Comparison of ENCODE assay signal across 1 cellular context in the genomic region with DNA sequence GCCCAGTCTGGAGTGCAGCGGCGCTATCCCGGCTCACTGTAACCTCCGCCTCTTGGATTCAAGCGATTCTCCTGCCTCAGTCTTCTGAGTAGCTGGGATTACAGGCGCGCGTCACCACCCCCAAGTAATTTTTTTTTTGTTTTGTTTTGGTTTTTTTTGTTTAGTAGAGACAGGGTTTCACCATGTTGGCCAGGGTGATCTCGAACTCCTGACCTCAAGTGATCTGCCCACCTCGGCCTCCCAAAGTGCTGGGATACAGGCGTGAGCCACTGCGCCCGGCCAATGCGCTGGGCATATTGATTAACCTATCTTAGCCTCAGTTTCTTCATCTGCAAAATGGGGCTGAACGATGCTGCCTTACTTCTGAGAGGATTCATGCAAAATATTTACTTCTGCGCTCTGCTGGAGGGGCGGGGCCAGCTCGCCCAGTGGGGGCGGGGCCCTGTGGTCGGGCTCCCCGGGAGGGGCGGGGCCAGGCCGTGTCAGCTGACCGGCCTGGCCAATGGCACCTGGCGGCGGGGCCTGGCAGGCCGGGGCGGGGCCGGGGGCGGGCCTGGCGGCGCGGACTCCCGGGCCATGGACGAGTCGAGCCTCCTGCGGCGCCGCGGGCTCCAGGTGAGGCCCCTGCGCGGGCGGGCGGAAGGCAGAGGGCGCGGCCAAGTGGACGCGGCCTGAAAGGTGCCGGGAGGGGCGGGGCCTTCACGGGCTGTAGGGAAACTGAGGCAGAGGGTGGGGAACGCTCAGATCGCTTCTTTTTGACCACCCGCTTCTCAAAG.
TF ChIP-seq lines count a peak whose summit lies in the region.

A gene (plus strand): TSS at position 562 of the 776 bp plus-strand sequence. CDS start 15 bp downstream, at position 577.

TF ChIP-seq in K562, 482 proteins besides CTCF, POLR2A, EP300 and RAD21 (continued from another document and continues in another):
- TF ChIP-seq, protein P1, sequence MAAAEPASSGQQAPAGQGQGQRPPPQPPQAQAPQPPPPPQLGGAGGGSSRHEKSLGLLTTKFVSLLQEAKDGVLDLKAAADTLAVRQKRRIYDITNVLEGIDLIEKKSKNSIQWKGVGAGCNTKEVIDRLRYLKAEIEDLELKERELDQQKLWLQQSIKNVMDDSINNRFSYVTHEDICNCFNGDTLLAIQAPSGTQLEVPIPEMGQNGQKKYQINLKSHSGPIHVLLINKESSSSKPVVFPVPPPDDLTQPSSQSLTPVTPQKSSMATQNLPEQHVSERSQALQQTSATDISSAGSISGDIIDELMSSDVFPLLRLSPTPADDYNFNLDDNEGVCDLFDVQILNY (CRISPR knock-in tag; IDR thresholded peaks at IDR 0.05), result no peak
- TF ChIP-seq PTTG1 (tag; IDR thresholded peaks at IDR 0.05; ENCODE audit: low read depth) (no peak), ZNF253 (CRISPR knock-in tag; conservative IDR thresholded peaks at IDR 0.05) (no peak), RB1 (IDR thresholded peaks at IDR 0.05; ENCODE audit: low read depth) (peak; percentile 61; the same call in 1 of the 2 replicates), RBBP5 (IDR thresholded peaks at IDR 0.05; ENCODE audit: borderline replicate concordance, insufficient read depth, low read length, poor library complexity, severe bottlenecking) (no peak), ZNF589 (CRISPR knock-in tag; IDR thresholded peaks at IDR 0.05; ENCODE audit: low read depth) (no peak), EWSR1 (IDR thresholded peaks at IDR 0.05; ENCODE audit: borderline replicate concordance, low read depth, partially characterized antibody) (no peak), KLF6 (CRISPR knock-in tag; IDR thresholded peaks at IDR 0.05; ENCODE audit: borderline replicate concordance) (0 out of 2 replicates have a peak, but pooled peaks have one; percentile 48), ARID1B (IDR thresholded peaks at IDR 0.05) (peak; percentile 17; the same call in 1 of the 2 replicates), SP1 (CRISPR knock-in tag; IDR thresholded peaks at IDR 0.05) (peak; percentile 68; the same call in 1 of the 2 replicates), NONO (IDR thresholded peaks at IDR 0.05; ENCODE audit: low read depth in 2 of 2, low read length in 1 of 2) (no peak), ZNF212 (CRISPR knock-in tag; IDR thresholded peaks at IDR 0.05) (no peak), SMARCE1 (IDR thresholded peaks at IDR 0.05) (peak; percentile 36; the same call in 1 of the 2 replicates), TOE1 (IDR thresholded peaks at IDR 0.05; ENCODE audit: borderline replicate concordance) (no peak; the same call in 1 of the 2 replicates), TOE1 (CRISPR knock-in tag; IDR thresholded peaks at IDR 0.05; ENCODE audit: borderline replicate concordance, low read depth) (no peak), ZNF121 (CRISPR knock-in tag; conservative IDR thresholded peaks at IDR 0.05) (0 out of 2 replicates have a peak, but pooled peaks have one; percentile 50), GABPB1 (CRISPR knock-in tag; IDR thresholded peaks at IDR 0.05) (no peak), CXXC5 (CRISPR knock-in tag; IDR thresholded peaks at IDR 0.05) (peak; percentile 62), ZNF134 (CRISPR knock-in tag; conservative IDR thresholded peaks at IDR 0.05) (no peak), STAT5B (CRISPR knock-in tag; IDR thresholded peaks at IDR 0.05) (no peak), YY1 (IDR thresholded peaks at IDR 0.05; ENCODE audit: borderline replicate concordance in 1 of 3, control insufficient read depth in 1 of 3, extremely low read depth in 1 of 3, insufficient read depth in 3 of 3, insufficient read length in 1 of 3, insufficient replicate concordance in 2 of 3, low read depth in 1 of 3, low read length in 2 of 3) (peak in 2 of 3 experiments; percentile 30 to 49), NBN (IDR thresholded peaks at IDR 0.05; ENCODE audit: low read depth) (no peak), ZNF77 (CRISPR knock-in tag; IDR thresholded peaks at IDR 0.05) (no peak)
- TF ChIP-seq, protein P2, sequence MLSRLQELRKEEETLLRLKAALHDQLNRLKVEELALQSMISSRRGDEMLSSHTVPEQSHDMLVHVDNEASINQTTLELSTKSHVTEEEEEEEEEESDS (CRISPR knock-in tag; IDR thresholded peaks at IDR 0.05), result no peak
- TF ChIP-seq, protein P3, sequence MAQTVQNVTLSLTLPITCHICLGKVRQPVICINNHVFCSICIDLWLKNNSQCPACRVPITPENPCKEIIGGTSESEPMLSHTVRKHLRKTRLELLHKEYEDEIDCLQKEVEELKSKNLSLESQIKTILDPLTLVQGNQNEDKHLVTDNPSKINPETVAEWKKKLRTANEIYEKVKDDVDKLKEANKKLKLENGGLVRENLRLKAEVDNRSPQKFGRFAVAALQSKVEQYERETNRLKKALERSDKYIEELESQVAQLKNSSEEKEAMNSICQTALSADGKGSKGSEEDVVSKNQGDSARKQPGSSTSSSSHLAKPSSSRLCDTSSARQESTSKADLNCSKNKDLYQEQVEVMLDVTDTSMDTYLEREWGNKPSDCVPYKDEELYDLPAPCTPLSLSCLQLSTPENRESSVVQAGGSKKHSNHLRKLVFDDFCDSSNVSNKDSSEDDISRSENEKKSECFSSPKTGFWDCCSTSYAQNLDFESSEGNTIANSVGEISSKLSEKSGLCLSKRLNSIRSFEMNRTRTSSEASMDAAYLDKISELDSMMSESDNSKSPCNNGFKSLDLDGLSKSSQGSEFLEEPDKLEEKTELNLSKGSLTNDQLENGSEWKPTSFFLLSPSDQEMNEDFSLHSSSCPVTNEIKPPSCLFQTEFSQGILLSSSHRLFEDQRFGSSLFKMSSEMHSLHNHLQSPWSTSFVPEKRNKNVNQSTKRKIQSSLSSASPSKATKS (CRISPR knock-in tag; IDR thresholded peaks at IDR 0.05), result no peak
- TF ChIP-seq, protein P4, sequence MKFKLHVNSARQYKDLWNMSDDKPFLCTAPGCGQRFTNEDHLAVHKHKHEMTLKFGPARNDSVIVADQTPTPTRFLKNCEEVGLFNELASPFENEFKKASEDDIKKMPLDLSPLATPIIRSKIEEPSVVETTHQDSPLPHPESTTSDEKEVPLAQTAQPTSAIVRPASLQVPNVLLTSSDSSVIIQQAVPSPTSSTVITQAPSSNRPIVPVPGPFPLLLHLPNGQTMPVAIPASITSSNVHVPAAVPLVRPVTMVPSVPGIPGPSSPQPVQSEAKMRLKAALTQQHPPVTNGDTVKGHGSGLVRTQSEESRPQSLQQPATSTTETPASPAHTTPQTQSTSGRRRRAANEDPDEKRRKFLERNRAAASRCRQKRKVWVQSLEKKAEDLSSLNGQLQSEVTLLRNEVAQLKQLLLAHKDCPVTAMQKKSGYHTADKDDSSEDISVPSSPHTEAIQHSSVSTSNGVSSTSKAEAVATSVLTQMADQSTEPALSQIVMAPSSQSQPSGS (CRISPR knock-in tag; IDR thresholded peaks at IDR 0.05), result no peak
- TF ChIP-seq, protein P5, sequence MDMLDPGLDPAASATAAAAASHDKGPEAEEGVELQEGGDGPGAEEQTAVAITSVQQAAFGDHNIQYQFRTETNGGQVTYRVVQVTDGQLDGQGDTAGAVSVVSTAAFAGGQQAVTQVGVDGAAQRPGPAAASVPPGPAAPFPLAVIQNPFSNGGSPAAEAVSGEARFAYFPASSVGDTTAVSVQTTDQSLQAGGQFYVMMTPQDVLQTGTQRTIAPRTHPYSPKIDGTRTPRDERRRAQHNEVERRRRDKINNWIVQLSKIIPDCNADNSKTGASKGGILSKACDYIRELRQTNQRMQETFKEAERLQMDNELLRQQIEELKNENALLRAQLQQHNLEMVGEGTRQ (CRISPR knock-in tag; IDR thresholded peaks at IDR 0.05), result peak; percentile 86
- TF ChIP-seq, protein P6, sequence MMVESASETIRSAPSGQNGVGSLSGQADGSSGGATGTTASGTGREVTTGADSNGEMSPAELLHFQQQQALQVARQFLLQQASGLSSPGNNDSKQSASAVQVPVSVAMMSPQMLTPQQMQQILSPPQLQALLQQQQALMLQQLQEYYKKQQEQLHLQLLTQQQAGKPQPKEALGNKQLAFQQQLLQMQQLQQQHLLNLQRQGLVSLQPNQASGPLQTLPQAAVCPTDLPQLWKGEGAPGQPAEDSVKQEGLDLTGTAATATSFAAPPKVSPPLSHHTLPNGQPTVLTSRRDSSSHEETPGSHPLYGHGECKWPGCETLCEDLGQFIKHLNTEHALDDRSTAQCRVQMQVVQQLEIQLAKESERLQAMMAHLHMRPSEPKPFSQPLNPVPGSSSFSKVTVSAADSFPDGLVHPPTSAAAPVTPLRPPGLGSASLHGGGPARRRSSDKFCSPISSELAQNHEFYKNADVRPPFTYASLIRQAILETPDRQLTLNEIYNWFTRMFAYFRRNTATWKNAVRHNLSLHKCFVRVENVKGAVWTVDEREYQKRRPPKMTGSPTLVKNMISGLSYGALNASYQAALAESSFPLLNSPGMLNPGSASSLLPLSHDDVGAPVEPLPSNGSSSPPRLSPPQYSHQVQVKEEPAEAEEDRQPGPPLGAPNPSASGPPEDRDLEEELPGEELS (CRISPR knock-in tag; IDR thresholded peaks at IDR 0.05; ENCODE audit: borderline replicate concordance), result no peak
- TF ChIP-seq, protein P7, sequence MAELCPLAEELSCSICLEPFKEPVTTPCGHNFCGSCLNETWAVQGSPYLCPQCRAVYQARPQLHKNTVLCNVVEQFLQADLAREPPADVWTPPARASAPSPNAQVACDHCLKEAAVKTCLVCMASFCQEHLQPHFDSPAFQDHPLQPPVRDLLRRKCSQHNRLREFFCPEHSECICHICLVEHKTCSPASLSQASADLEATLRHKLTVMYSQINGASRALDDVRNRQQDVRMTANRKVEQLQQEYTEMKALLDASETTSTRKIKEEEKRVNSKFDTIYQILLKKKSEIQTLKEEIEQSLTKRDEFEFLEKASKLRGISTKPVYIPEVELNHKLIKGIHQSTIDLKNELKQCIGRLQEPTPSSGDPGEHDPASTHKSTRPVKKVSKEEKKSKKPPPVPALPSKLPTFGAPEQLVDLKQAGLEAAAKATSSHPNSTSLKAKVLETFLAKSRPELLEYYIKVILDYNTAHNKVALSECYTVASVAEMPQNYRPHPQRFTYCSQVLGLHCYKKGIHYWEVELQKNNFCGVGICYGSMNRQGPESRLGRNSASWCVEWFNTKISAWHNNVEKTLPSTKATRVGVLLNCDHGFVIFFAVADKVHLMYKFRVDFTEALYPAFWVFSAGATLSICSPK (IDR thresholded peaks at IDR 0.05; ENCODE audit: borderline replicate concordance), result peak; percentile 86; the same call in 1 of the 2 replicates
- TF ChIP-seq, protein P8, sequence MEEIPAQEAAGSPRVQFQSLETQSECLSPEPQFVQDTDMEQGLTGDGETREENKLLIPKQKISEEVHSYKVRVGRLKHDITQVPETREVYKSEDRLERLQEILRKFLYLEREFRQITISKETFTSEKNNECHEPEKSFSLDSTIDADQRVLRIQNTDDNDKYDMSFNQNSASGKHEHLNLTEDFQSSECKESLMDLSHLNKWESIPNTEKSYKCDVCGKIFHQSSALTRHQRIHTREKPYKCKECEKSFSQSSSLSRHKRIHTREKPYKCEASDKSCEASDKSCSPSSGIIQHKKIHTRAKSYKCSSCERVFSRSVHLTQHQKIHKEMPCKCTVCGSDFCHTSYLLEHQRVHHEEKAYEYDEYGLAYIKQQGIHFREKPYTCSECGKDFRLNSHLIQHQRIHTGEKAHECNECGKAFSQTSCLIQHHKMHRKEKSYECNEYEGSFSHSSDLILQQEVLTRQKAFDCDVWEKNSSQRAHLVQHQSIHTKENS (CRISPR knock-in tag; IDR thresholded peaks at IDR 0.05), result no peak
- TF ChIP-seq, protein P9, sequence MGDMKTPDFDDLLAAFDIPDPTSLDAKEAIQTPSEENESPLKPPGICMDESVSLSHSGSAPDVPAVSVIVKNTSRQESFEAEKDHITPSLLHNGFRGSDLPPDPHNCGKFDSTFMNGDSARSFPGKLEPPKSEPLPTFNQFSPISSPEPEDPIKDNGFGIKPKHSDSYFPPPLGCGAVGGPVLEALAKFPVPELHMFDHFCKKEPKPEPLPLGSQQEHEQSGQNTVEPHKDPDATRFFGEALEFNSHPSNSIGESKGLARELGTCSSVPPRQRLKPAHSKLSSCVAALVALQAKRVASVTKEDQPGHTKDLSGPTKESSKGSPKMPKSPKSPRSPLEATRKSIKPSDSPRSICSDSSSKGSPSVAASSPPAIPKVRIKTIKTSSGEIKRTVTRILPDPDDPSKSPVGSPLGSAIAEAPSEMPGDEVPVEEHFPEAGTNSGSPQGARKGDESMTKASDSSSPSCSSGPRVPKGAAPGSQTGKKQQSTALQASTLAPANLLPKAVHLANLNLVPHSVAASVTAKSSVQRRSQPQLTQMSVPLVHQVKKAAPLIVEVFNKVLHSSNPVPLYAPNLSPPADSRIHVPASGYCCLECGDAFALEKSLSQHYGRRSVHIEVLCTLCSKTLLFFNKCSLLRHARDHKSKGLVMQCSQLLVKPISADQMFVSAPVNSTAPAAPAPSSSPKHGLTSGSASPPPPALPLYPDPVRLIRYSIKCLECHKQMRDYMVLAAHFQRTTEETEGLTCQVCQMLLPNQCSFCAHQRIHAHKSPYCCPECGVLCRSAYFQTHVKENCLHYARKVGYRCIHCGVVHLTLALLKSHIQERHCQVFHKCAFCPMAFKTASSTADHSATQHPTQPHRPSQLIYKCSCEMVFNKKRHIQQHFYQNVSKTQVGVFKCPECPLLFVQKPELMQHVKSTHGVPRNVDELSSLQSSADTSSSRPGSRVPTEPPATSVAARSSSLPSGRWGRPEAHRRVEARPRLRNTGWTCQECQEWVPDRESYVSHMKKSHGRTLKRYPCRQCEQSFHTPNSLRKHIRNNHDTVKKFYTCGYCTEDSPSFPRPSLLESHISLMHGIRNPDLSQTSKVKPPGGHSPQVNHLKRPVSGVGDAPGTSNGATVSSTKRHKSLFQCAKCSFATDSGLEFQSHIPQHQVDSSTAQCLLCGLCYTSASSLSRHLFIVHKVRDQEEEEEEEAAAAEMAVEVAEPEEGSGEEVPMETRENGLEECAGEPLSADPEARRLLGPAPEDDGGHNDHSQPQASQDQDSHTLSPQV (IDR thresholded peaks at IDR 0.05), result no peak
